8 cellular contexts compared by ENCODE assay signal in genomic region chr12:76083761-76084276, GRCh38. TPM values are rescaled to one million over a fixed set of nuclear protein-coding genes. Genes with fewer than 3 reads are reported as not detected.
DNase-seq lines count a peak whose midpoint lies in the region; ATAC-seq and TF ChIP-seq lines count a peak whose summit lies in the region.

No MANE protein-coding gene starts in this region.

- intact Hi-C loops in breast epithelium (cut with DNase I; ENCODE audit: low total_unique reads): no loop called here

- peak overlapping the region; percentile 79 for H3K4me3 ChIP-seq in GM12864 (ENCODE audit: low read depth, low read length)
- peak overlapping the region; percentile 89 for H3K4me3 ChIP-seq in WI38 (ENCODE audit: low read depth, low read length)
- peak overlapping the region; percentile 77 to 97 (median 91) for H3K4me3 ChIP-seq in breast epithelium

- TF ChIP-seq POLR2A in breast epithelium (IDR thresholded peaks at IDR 0.05): no peak

- peaks cover 0 to 5% of the 10 kb centered on the region in 2 donors for H3K9me3 ChIP-seq in breast epithelium

- H3K27ac ChIP-seq in breast epithelium: peak overlapping the region; percentile 98 to 99

- no peaks in the 10 kb centered on the region for H3K27me3 ChIP-seq in breast epithelium

- ATAC-seq in HG02610 (IDR thresholded peaks at IDR 0.05; ENCODE audit: unreplicated experiment): peak; percentile 39

- no peak for TF ChIP-seq CTCF in GM12864 (IDR thresholded peaks at IDR 0.05; ENCODE audit: low read depth, low read length, missing control alignments)
- no peak for TF ChIP-seq CTCF in WI38 (IDR thresholded peaks at IDR 0.05; ENCODE audit: low read depth, low read length)
- TF ChIP-seq CTCF in breast epithelium (IDR thresholded peaks at IDR 0.05): no peak

- H3K4me1 ChIP-seq in breast epithelium: peaks cover 0 to 4% of the 10 kb centered on the region in 2 donors

- DNase-seq in GM12864 (ENCODE audit: low read depth) (no peak), NCI-H1105 treated with DMSO at 0.1 percent for 48 hours (lab: John Stamatoyannopoulos, UW) (peak; percentile 58), breast epithelium (ENCODE audit: low spot score in 2 of 2) (peak in 1 of 2 donors; percentile 47), iPS-NIHi11 (ENCODE audit: low spot score) (peak; percentile 90), smooth muscle cell of the brain vasculature (ENCODE audit: low read depth, low spot score) (peak; percentile 33), middle frontal gyrus (ENCODE audit: extremely low spot score, low spot score) (no peak)

- no peaks in the 10 kb centered on the region for H3K36me3 ChIP-seq in breast epithelium

RNA-seq across cellular contexts. Expression of gene NAP1L1, which starts 0.7 kb away (rescaled TPM):
- 100 to 1,000 TPM; 356 to 419 (median 394) TPM for total RNA-seq in breast epithelium

RNA-seq across cellular contexts. Expression of gene PHLDA1, which starts 52.2 kb away (rescaled TPM):
- total RNA-seq in breast epithelium: 10 to 100 TPM in 2 of 3 donors, 1 to 10 TPM in 1; 5.8 to 32.6 (median 23.6) TPM

Comparison
In these comparisons a context has a peak if more than half of its experiments do, and no peak if none do; other contexts are left out.
1. DNase-seq: peak in NCI-H1105 treated with DMSO at 0.1 percent for 48 hours (single experiment), iPS-NIHi11 (single experiment) and smooth muscle cell of the brain vasculature (single experiment); none in GM12864 (single experiment) and middle frontal gyrus (single experiment).
2. Peak in every context shown above with its lines, with median percentiles within 50 percentile points of each other: H3K4me3 ChIP-seq.